Comparison of ENCODE assay signal across 8 cellular contexts in genomic region chr7:134546903-134547737, GRCh38. TPM values are rescaled to one million over a fixed set of nuclear protein-coding genes. Genes with fewer than 3 reads are reported as not detected.
DNase-seq lines count a peak whose midpoint lies in the region; ATAC-seq and TF ChIP-seq lines count a peak whose summit lies in the region.

No MANE protein-coding gene starts in this region.

- H3K9ac ChIP-seq in HUES48 (ENCODE audit: low read depth, low read length), result no peak overlapping the region

- TF ChIP-seq EP300 in gastroesophageal sphincter (IDR thresholded peaks at IDR 0.05), result no peak

- no peak overlapping the region for H3K27ac Mint-ChIP-seq in Caco-2 (ENCODE audit: unreplicated experiment)

- POLR2A ChIA-PET in Caco-2 (lab: Charles Lee), result no interaction called here

- peak overlapping the region; percentile 55 for H3K4me3 Mint-ChIP-seq in Caco-2 (ENCODE audit: unreplicated experiment)

- 10 to 13% methylated on average over 9 of the region's 9 CpGs for WGBS in gastroesophageal sphincter (ENCODE audit: low coverage in 1 of 2), 2 donors
- WGBS in testis, 2 donors, result 18 to 20% methylated on average over 9 of the region's 9 CpGs

- no peaks in the 10 kb centered on the region for H3K4me1 Mint-ChIP-seq in Caco-2 (ENCODE audit: low read depth, unreplicated experiment)

- CTCF ChIA-PET in Caco-2 (lab: Charles Lee), result interaction anchor here (0.6 to 3.7 kb wide), 5 partner anchors 10 to 1113 kb away, joined by 3 to 39 read pairs (median 4); partner anchors contain the start of gene AKR1B10

- H3K9me3 ChIP-seq in Caco-2 (no peaks in the 10 kb centered on the region), HUES48 (ENCODE audit: control insufficient read depth, insufficient read depth, low read length) (no peaks in the 10 kb centered on the region), gastroesophageal sphincter (no peaks in the 10 kb centered on the region), testis (no peaks in the 10 kb centered on the region)

- ATAC-seq in GM21381 (IDR thresholded peaks at IDR 0.05; ENCODE audit: unreplicated experiment) (peak; percentile 40), gastroesophageal sphincter (peak; percentile 78), omental fat pad (ENCODE audit: low FRiP score) (peak; percentile 77)

- H3K4me3 ChIP-seq in Caco-2 (ENCODE audit: low read depth, low read length), result 0 out of 2 replicates have a peak overlapping the region, but pooled peaks have one; percentile 4
- H3K4me3 ChIP-seq in HUES48 (ENCODE audit: low read depth, low read length), result peak overlapping the region; percentile 64
- H3K4me3 ChIP-seq in gastroesophageal sphincter, result peak overlapping the region; percentile 34 to 45
- H3K4me3 ChIP-seq in testis, result no peak overlapping the region

- no peaks in the 10 kb centered on the region for H3K9me3 Mint-ChIP-seq in Caco-2 (ENCODE audit: unreplicated experiment)

- H3K27me3 ChIP-seq in Caco-2 (replicated peaks; ENCODE audit: control insufficient read depth, insufficient read depth, low read length) (no peaks in the 10 kb centered on the region), HUES48 (ENCODE audit: control insufficient read depth, insufficient read depth, low read length) (no peaks in the 10 kb centered on the region), gastroesophageal sphincter (no peaks in the 10 kb centered on the region), testis (no peaks in the 10 kb centered on the region)

- H3K36me3 Mint-ChIP-seq in Caco-2 (ENCODE audit: insufficient read depth, unreplicated experiment), result no peaks in the 10 kb centered on the region

- no TSS peak for BruUV-seq in Caco-2 (replicated peaks; lab: Mats Ljungman, UMichigan)

- TF ChIP-seq CTCF in Caco-2 (IDR thresholded peaks at IDR 0.05; ENCODE audit: insufficient read depth in 1 of 2, low read depth in 1 of 2, low read length in 1 of 2, severe bottlenecking in 1 of 2, unreplicated experiment in 1 of 2) (peak; percentile 77 to 84), gastroesophageal sphincter (IDR thresholded peaks at IDR 0.05) (peak; percentile 68 to 83 (median 72)), omental fat pad (IDR thresholded peaks at IDR 0.05) (peak in 1 of 3 donors; percentile 78), testis (IDR thresholded peaks at IDR 0.05) (peak; percentile 78 to 84 (median 81))

- no peaks in the 10 kb centered on the region for H3K4me1 ChIP-seq in Caco-2
- peaks cover 18% of the 10 kb centered on the region for H3K4me1 ChIP-seq in HUES48 (ENCODE audit: control insufficient read depth, insufficient read depth, low read length)
- H3K4me1 ChIP-seq in gastroesophageal sphincter, result peaks cover 0 to 15% (median 0%) of the 10 kb centered on the region in 3 donors
- H3K4me1 ChIP-seq in testis, result peaks cover 3% of the 10 kb centered on the region

- H3K36me3 ChIP-seq in Caco-2 (ENCODE audit: control insufficient read depth, insufficient read depth, low read length) (no peaks in the 10 kb centered on the region), HUES48 (ENCODE audit: control insufficient read depth, insufficient read depth, low read length) (no peaks in the 10 kb centered on the region), gastroesophageal sphincter (no peaks in the 10 kb centered on the region), testis (ENCODE audit: low read depth, missing control alignments) (no peaks in the 10 kb centered on the region)

- peaks cover 20% of the 10 kb centered on the region for H3K27me3 Mint-ChIP-seq in Caco-2 (ENCODE audit: insufficient read depth, unreplicated experiment)

- H3K27ac ChIP-seq in HUES48 (ENCODE audit: low read depth, low read length) (peak overlapping the region; percentile 54), gastroesophageal sphincter (peak overlapping the region in 3 of 4 donors; percentile 22 to 58 (median 53)), testis (peak overlapping the region in 1 of 2 donors; percentile 48)

- intact Hi-C loops in Caco-2 (cut with micrococcal nuclease; ENCODE audit: unreplicated experiment) (loop anchor here (1.0 kb wide), 3 partner anchors 33 to 115 kb away; no protein-coding TSS in a partner anchor), testis (cut with DNase I; ENCODE audit: low total_unique reads) (no loop called here)

- no peak for TF ChIP-seq POLR2A in gastroesophageal sphincter (IDR thresholded peaks at IDR 0.05)
- TF ChIP-seq POLR2A in testis (IDR thresholded peaks at IDR 0.05), result no peak

- DNase-seq in Caco-2 (peak; percentile 60 to 68), RPMI7951 (ENCODE audit: low read depth) (peak; percentile 46), omental fat pad (ENCODE audit: low spot score) (peak; percentile 69), testis (peak; percentile 82)
- DNase-seq in activated effector memory CD4-positive, alpha-beta T cell treated with Interleukin-2 at 50 U/mL for 16 hours, result peak; percentile 46

RNA-seq across cellular contexts. Expression of gene AKR1B15, which starts 1.8 kb away (rescaled TPM):
- not detected in 2 replicates for total RNA-seq in Caco-2 (2022)
- total RNA-seq in RPMI7951 (2014; rRNA removed; shearing (Covaris generic)), result 1.4 and 2.6 TPM in 2 replicates
- under 1 TPM in 1 of 4 donors, not detected in 3; 0.35 TPM for total RNA-seq in gastroesophageal sphincter
- not detected for total RNA-seq in omental fat pad
- 1 to 10 TPM; 1.9 to 2.1 TPM for total RNA-seq in testis
- 0.80 TPM for polyA plus RNA-seq in testis (ENCODE audit: insufficient read depth, low read depth, low replicate concordance)

RNA-seq across cellular contexts. Expression of gene AKR1B10, which starts 19.8 kb away (rescaled TPM):
- 0.74 and 0.84 TPM in 2 replicates for total RNA-seq in Caco-2 (2022)
- total RNA-seq in RPMI7951 (2014; rRNA removed; shearing (Covaris generic)), result 4.0 TPM in 2 replicates
- total RNA-seq in gastroesophageal sphincter, result 10 to 100 TPM in 1 of 4 donors, 1 to 10 TPM in 2, under 1 TPM in 1; 0.81 to 40.9 (median 3.7) TPM
- 1 to 10 TPM in 2 of 4 donors, not detected in 2; 1.1 to 1.7 TPM for total RNA-seq in omental fat pad
- total RNA-seq in testis, result 1 to 10 TPM in 1 of 2 donors, under 1 TPM in 1; 0.81 to 3.3 TPM
- 1.8 TPM for polyA plus RNA-seq in testis (ENCODE audit: insufficient read depth, low read depth, low replicate concordance)

Comparison
In these comparisons a context has a peak if more than half of its experiments do, and no peak if none do; other contexts are left out.
1. H3K4me3 ChIP-seq: peak in Caco-2 (single experiment), HUES48 (single experiment) and gastroesophageal sphincter (2 of 2); none in testis (0 of 2).
2. Peak in every context shown above with its lines, with median percentiles within 50 percentile points of each other: DNase-seq and ATAC-seq.